Comparison of ENCODE assay signal across 8 cellular contexts in genomic region chr6:159959165-159959975, GRCh38. TPM values are rescaled to one million over a fixed set of nuclear protein-coding genes. Genes with fewer than 3 reads are reported as not detected.
DNase-seq lines count a peak whose midpoint lies in the region; ATAC-seq, FAIRE-seq and TF ChIP-seq lines count a peak whose summit lies in the region.

No MANE protein-coding gene starts in this region.

- FAIRE-seq in GM12892 (lab: Jason Lieb, UNC): no peak

- H3K27me3 Mint-ChIP-seq in activated B cell treated with CpG ODN at 0.5 μM for 24 hours: no peaks in the 10 kb centered on the region
- H3K27me3 Mint-ChIP-seq in osteocyte (ENCODE audit: unreplicated experiment): peaks cover 23% of the 10 kb centered on the region

- no peak overlapping the region for H3K4me3 Mint-ChIP-seq in activated B cell treated with CpG ODN at 0.5 μM for 24 hours
- H3K4me3 Mint-ChIP-seq in osteocyte (ENCODE audit: unreplicated experiment): no peak overlapping the region

- peak overlapping the region; percentile 57 for H3K27ac Mint-ChIP-seq in activated B cell treated with CpG ODN at 0.5 μM for 24 hours
- no peak overlapping the region for H3K27ac Mint-ChIP-seq in osteocyte (ENCODE audit: unreplicated experiment)

- POLR2A ChIA-PET in activated B cell treated with CpG ODN at 0.5 μM for 24 hours (lab: Charles Lee): interaction anchor here (0.8 to 3.0 kb wide), 3 partner anchors 9 to 19 kb away, joined by 3 to 11 read pairs (median 4); partner anchors contain the start of gene IGF2R

- no peak for TF ChIP-seq CTCF in activated B cell treated with CpG ODN at 0.5 μM for 24 hours (IDR thresholded peaks at IDR 0.05)
- TF ChIP-seq CTCF in osteocyte (IDR thresholded peaks at IDR 0.05): no peak
- no peak for TF ChIP-seq CTCF in GM10266 (IDR thresholded peaks at IDR 0.05; ENCODE audit: control insufficient read depth, insufficient read depth, low read depth, missing control alignments)

- intact Hi-C loops in activated B cell treated with CpG ODN at 0.5 μM for 24 hours (cut with micrococcal nuclease): loop anchor here (5.0 kb wide), 1 partner anchor 33 kb away; no protein-coding TSS in a partner anchor

- CTCF ChIA-PET in activated B cell treated with CpG ODN at 0.5 μM for 24 hours (lab: Charles Lee): interaction anchor here (1.2 kb wide), 1 partner anchor 47 kb away, joined by 4 read pairs; no protein-coding TSS in a partner anchor

- ATAC-seq in GM18870 (IDR thresholded peaks at IDR 0.05; ENCODE audit: unreplicated experiment): peak; percentile 70
- ATAC-seq in HG03039 (IDR thresholded peaks at IDR 0.05; ENCODE audit: unreplicated experiment): peak; percentile 50
- ATAC-seq in activated B cell treated with CpG ODN at 0.5 μM for 24 hours (ENCODE audit: low read depth): peak; percentile 97
- ATAC-seq in HG02884 (IDR thresholded peaks at IDR 0.05; ENCODE audit: unreplicated experiment): no peak

- no peak for DNase-seq in activated B cell treated with CpG ODN at 0.5 μM for 24 hours
- DNase-seq in osteocyte (ENCODE audit: extremely low spot score, unreplicated experiment): peak; percentile 36
- DNase-seq in GM19238 (ENCODE audit: insufficient read length, low spot score): no peak
- no peak for DNase-seq in GM12892 (ENCODE audit: insufficient read length)
- DNase-seq in GM10266 (ENCODE audit: extremely low spot score): no peak

- H3K36me3 Mint-ChIP-seq in activated B cell treated with CpG ODN at 0.5 μM for 24 hours (ENCODE audit: low read depth) (no peaks in the 10 kb centered on the region), osteocyte (ENCODE audit: unreplicated experiment) (no peaks in the 10 kb centered on the region)

- no peaks in the 10 kb centered on the region for H3K9me3 Mint-ChIP-seq in activated B cell treated with CpG ODN at 0.5 μM for 24 hours
- no peaks in the 10 kb centered on the region for H3K9me3 Mint-ChIP-seq in osteocyte (ENCODE audit: unreplicated experiment)

- TF ChIP-seq POLR2A in GM12892 (IDR thresholded peaks at IDR 0.05; ENCODE audit: low read depth, low read length): no peak

- peaks cover 14% of the 10 kb centered on the region for H3K4me1 Mint-ChIP-seq in activated B cell treated with CpG ODN at 0.5 μM for 24 hours
- H3K4me1 Mint-ChIP-seq in osteocyte (ENCODE audit: unreplicated experiment): peaks cover 4% of the 10 kb centered on the region

RNA-seq across cellular contexts. Expression of gene IGF2R, which starts 9.5 kb away (rescaled TPM):
- total RNA-seq in activated B cell treated with CpG ODN at 0.5 μM for 24 hours (69.6 and 79.5 TPM in 2 replicates), osteocyte (196 and 218 TPM in 2 replicates)
- 20.1 TPM for polyA plus RNA-seq in GM12892 (2012; ENCODE audit: missing spikeins)
